Comparison of ENCODE assay signal across 13 cellular contexts in the genomic region with DNA sequence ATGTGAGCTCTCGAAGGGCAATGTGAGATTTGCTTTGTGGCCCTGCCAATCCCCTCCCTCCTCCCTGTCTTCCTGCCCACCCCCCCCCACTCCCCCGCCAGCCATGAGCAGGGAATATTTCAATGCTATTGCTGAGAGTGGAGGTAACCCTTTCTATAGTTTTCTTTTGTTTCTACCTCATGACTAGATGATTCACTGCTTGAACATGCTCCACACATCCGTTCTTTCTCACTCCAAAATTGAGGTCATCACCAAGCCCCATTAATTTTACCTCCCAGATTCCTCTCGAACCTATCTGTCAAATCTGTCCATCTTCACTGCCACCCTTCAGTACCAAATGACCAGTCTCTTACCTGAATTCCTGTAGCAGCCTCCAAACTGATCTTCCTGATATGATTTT. TPM values are rescaled to one million over a fixed set of nuclear protein-coding genes. Genes with fewer than 3 reads are reported as not detected.
A peak's percentile ranks its signal among the peaks of the same experiment; 100 is the strongest.
DNase-seq lines count a peak whose midpoint lies in the region; TF ChIP-seq lines count a peak whose summit lies in the region.
"Had no signal": no experiment of that assay in that cellular context is flagged by ENCODE, and none has a peak within 500 bp of the region (broad histone marks: within the 10 kb centered on the region; RNA-seq: fewer than 3 reads in every experiment).

No MANE protein-coding gene starts in this region.

- peak overlapping the region; percentile 16 for H2AFZ ChIP-seq in mammary epithelial cell (ENCODE audit: low read depth, low read length)
- H2AFZ ChIP-seq: GM23338 had no signal

- H3K4me3 ChIP-seq in AG10803 (ENCODE audit: low read length): no peak overlapping the region
- no peak overlapping the region for H3K4me3 ChIP-seq in mammary epithelial cell (replicated peaks in 1 of 3; ENCODE audit: insufficient read depth in 1 of 3, low read depth in 2 of 3, low read length in 3 of 3)
- H3K4me3 ChIP-seq in kidney epithelial cell (ENCODE audit: low read depth, low read length): no peak overlapping the region
- no peak overlapping the region for H3K4me3 ChIP-seq in SJCRH30
- H3K4me3 ChIP-seq: coronary artery, GM23338 had no signal

- no TSS peak for BruUV-seq in mammary epithelial cell (replicated peaks; lab: Mats Ljungman, UMichigan)

- H3K4me2 ChIP-seq in mammary epithelial cell (ENCODE audit: insufficient read depth, low read depth, low read length): peak overlapping the region; percentile 43
- H3K4me2 ChIP-seq: GM23338 had no signal

- H3K9me3 ChIP-seq in mammary epithelial cell (replicated peaks; ENCODE audit: insufficient read depth, low read length) (no peaks in the 10 kb centered on the region), SJCRH30 (replicated peaks) (no peaks in the 10 kb centered on the region; the same call in 1 of the 2 replicates)

- H3K27me3 ChIP-seq in mammary epithelial cell (ENCODE audit: insufficient read depth, low read length) (no peaks in the 10 kb centered on the region), kidney epithelial cell (ENCODE audit: control insufficient read depth, insufficient read depth, low read length) (no peaks in the 10 kb centered on the region), SJCRH30 (no peaks in the 10 kb centered on the region)

- WGBS in mammary epithelial cell (ENCODE audit: low coverage, missing lambda C conversion rate): 0% methylated on average over 2 of the region's 4 CpGs

- dilution Hi-C loops in mammary epithelial cell (cut with HindIII; ENCODE audit: low sequenced_read_pairs): no loop called here

- H3K9ac ChIP-seq in mammary epithelial cell (ENCODE audit: insufficient read depth, low read length): no peak overlapping the region

- H4K20me1 ChIP-seq in mammary epithelial cell (ENCODE audit: insufficient read depth, low read length): no peaks in the 10 kb centered on the region

- intact Hi-C loops in mammary epithelial cell (cut with micrococcal nuclease): no loop called here

- H3K27ac ChIP-seq in mammary epithelial cell (ENCODE audit: insufficient read depth, low read depth, low read length) (peak overlapping the region; percentile 74), SJCRH30 (no peak overlapping the region)

- in situ Hi-C loops in mammary epithelial cell (cut with MboI; ENCODE audit: low sequenced_read_pairs in 2 of 2) (no loop called here), GM13976 (cut with MboI; ENCODE audit: low sequenced_read_pairs, unreplicated experiment) (no loop called here)

- H3K4me1 ChIP-seq in mammary epithelial cell (ENCODE audit: insufficient read depth, low read length) (peaks cover 36% of the 10 kb centered on the region), SJCRH30 (peaks cover 2% of the 10 kb centered on the region; the same call in 1 of the 2 replicates)

- peak; percentile 70 for DNase-seq in AG10803 (ENCODE audit: low read depth)
- DNase-seq in HT1080 (ENCODE audit: low read depth): peak; percentile 92
- DNase-seq in mammary epithelial cell: peak; percentile 81
- DNase-seq in kidney epithelial cell (ENCODE audit: low read depth): peak; percentile 87
- no peak for DNase-seq in SJCRH30
- no peak for DNase-seq in DMS153 treated with DMSO at 0.1 percent for 48 hours (lab: John Stamatoyannopoulos, UW; ENCODE audit: unreplicated experiment)
- no peak for DNase-seq in DMS153 (lab: John Stamatoyannopoulos, UW)
- no peak for DNase-seq in GM13976 (ENCODE audit: low spot score)
- DNase-seq: activated CD4-positive, CD25-positive, alpha-beta regulatory T cell; activated effector memory CD4-positive, alpha-beta T cell treated with anti-CD3 and anti-CD28 coated beads, Interleukin-2, amount 50 U/mL, for 16 hours; retina had no signal

- no peaks in the 10 kb centered on the region for H3K36me3 ChIP-seq in mammary epithelial cell (ENCODE audit: insufficient read depth, low read length)
- H3K36me3 ChIP-seq in kidney epithelial cell (ENCODE audit: control insufficient read depth, insufficient read depth, low read length): no peaks in the 10 kb centered on the region
- no peaks in the 10 kb centered on the region for H3K36me3 ChIP-seq in SJCRH30

- H3K79me2 ChIP-seq in mammary epithelial cell (ENCODE audit: insufficient read depth, low read length): no peaks in the 10 kb centered on the region

- CTCF ChIA-PET in mammary epithelial cell (lab: Charles Lee; ENCODE audit: low non-redundant PET): no interaction called here

- no peak for TF ChIP-seq CTCF in AG10803 (conservative IDR thresholded peaks at IDR 0.05; ENCODE audit: low read length)
- no peak for TF ChIP-seq CTCF in mammary epithelial cell (conservative IDR thresholded peaks at IDR 0.05 in 1 of 2, IDR thresholded peaks at IDR 0.05 in 1 of 2; ENCODE audit: extremely low read depth in 1 of 2, insufficient read depth in 1 of 2, low read depth in 1 of 2, low read length in 2 of 2)
- no peak for TF ChIP-seq CTCF in kidney epithelial cell (IDR thresholded peaks at IDR 0.05; ENCODE audit: insufficient read depth, low read length, poor library complexity, severe bottlenecking)
- TF ChIP-seq CTCF in GM13976 (IDR thresholded peaks at IDR 0.05; ENCODE audit: borderline replicate concordance, control extremely low read depth, extremely low read depth, insufficient read depth, missing control alignments): no peak

RNA-seq across cellular contexts. Expression of gene ZNF774, which starts 12.2 kb away (rescaled TPM):
- 0.76 and 0.87 TPM in 2 replicates for total RNA-seq in HT1080 (2014; rRNA removed; shearing (Covaris generic))
- 1.1 and 1.3 TPM in 2 replicates for polyA plus RNA-seq in HT1080 (2015; cell fraction: cytosol; rRNA removed)
- polyA plus RNA-seq in HT1080 (2015; cell fraction: nucleus; rRNA removed): 1.5 and 2.5 TPM in 2 replicates
- total RNA-seq in mammary epithelial cell (1 to 10 TPM; 5.7 to 6.0 TPM), kidney epithelial cell (2.0 and 4.0 TPM in 2 replicates)
- 2.2 TPM for polyA plus RNA-seq in mammary epithelial cell
- 2.8 TPM for polyA minus RNA-seq in mammary epithelial cell
- 1.1 and 1.8 TPM in 2 replicates for total RNA-seq in SJCRH30 (2014; rRNA removed; shearing (Covaris generic))

RNA-seq across cellular contexts. Expression of gene IQGAP1, which starts 23.8 kb away (rescaled TPM):
- total RNA-seq in HT1080 (2014; rRNA removed; shearing (Covaris generic)): 145 and 148 TPM in 2 replicates
- 13.7 and 18.4 TPM in 2 replicates for polyA plus RNA-seq in HT1080 (2015; cell fraction: cytosol; rRNA removed)
- 651 and 738 TPM in 2 replicates for polyA plus RNA-seq in HT1080 (2015; cell fraction: nucleus; rRNA removed)
- total RNA-seq in mammary epithelial cell: 100 to 1,000 TPM; 247 to 272 TPM
- 131 TPM for polyA plus RNA-seq in mammary epithelial cell
- 618 TPM for polyA minus RNA-seq in mammary epithelial cell
- 197 and 205 TPM in 2 replicates for total RNA-seq in kidney epithelial cell
- 85.0 and 100 TPM in 2 replicates for total RNA-seq in SJCRH30 (2014; rRNA removed; shearing (Covaris generic))

Comparison
In these comparisons a context has a peak if more than half of its experiments do, and no peak if none do; other contexts are left out.
1. DNase-seq: peak in AG10803 (single experiment), HT1080 (single experiment), mammary epithelial cell (single experiment) and kidney epithelial cell (single experiment); none in SJCRH30 (0 of 2), DMS153 treated with DMSO at 0.1 percent for 48 hours (single experiment), DMS153 (single experiment) and GM13976 (single experiment).